Comparison of ENCODE assay signal across 25 cellular contexts in genomic region chr2:106020032-106020431, GRCh38.
A peak's percentile ranks its signal among the peaks of the same experiment; 100 is the strongest.
DNase-seq lines count a peak whose midpoint lies in the region; ATAC-seq, FAIRE-seq and TF ChIP-seq lines count a peak whose summit lies in the region.
"Had no signal": no experiment of that assay in that cellular context is flagged by ENCODE, and none has a peak within 500 bp of the region (broad histone marks: within the 10 kb centered on the region; RNA-seq: fewer than 3 reads in every experiment).

No MANE protein-coding gene starts in this region.

- TF ChIP-seq POLR2A in GM12892 (IDR thresholded peaks at IDR 0.05; ENCODE audit: low read depth, low read length) = no peak

- TF ChIP-seq CTCF in right atrium auricular region (IDR thresholded peaks at IDR 0.05) = no peak
- TF ChIP-seq CTCF in nephron (IDR thresholded peaks at IDR 0.05; ENCODE audit: unreplicated experiment in 3 of 3) = no peak

- H3K4me1 ChIP-seq in right atrium auricular region = peaks cover 0 to 19% of the 10 kb centered on the region in 2 donors
- H3K4me1 ChIP-seq in HAP-1 = no peaks in the 10 kb centered on the region
- H3K4me1 ChIP-seq: A549, SJSA1 had no signal

- in situ Hi-C loops in HAP-1 (cut with MboI; ENCODE audit: low sequenced_read_pairs) = no loop called here

- no peaks in the 10 kb centered on the region for H3K27me3 Mint-ChIP-seq in nephron (ENCODE audit: low read depth)
- H3K27me3 Mint-ChIP-seq: activated CD8-positive, alpha-beta T cell treated with anti-CD3 and anti-CD28 coated beads for 36 hours; activated naive CD4-positive, alpha-beta T cell treated with anti-CD3 and anti-CD28 coated beads, Interleukin-2, amount 50 U/mL, for 24 hours; T-helper 17 cell had no signal

- H3K4me3 Mint-ChIP-seq in nephron = peak overlapping the region in 2 of 3 experiments; percentile 67
- H3K4me3 Mint-ChIP-seq: activated CD8-positive, alpha-beta T cell treated with anti-CD3 and anti-CD28 coated beads for 36 hours; activated naive CD4-positive, alpha-beta T cell treated with anti-CD3 and anti-CD28 coated beads, Interleukin-2, amount 50 U/mL, for 24 hours; HFFc6; T-helper 17 cell; WTC11 had no signal

- H3K4me3 ChIP-seq in right atrium auricular region (no peak overlapping the region), HAP-1 (no peak overlapping the region)
- H3K4me3 ChIP-seq: A549, breast epithelium, esophagus squamous epithelium, SJSA1 had no signal

- H3K36me3 Mint-ChIP-seq in nephron (ENCODE audit: low read depth) = no peaks in the 10 kb centered on the region
- H3K36me3 Mint-ChIP-seq: activated naive CD4-positive, alpha-beta T cell treated with anti-CD3 and anti-CD28 coated beads, Interleukin-2, amount 50 U/mL, for 24 hours; WTC11 had no signal

- H3K9me3 ChIP-seq in right atrium auricular region (no peaks in the 10 kb centered on the region), HAP-1 (no peaks in the 10 kb centered on the region)
- H3K9me3 ChIP-seq: A549, breast epithelium, esophagus squamous epithelium, SJSA1 had no signal

- no peak for FAIRE-seq in GM12892 (lab: Jason Lieb, UNC)
- FAIRE-seq: A549, GM12891 had no signal

- peak overlapping the region in 2 of 3 experiments; percentile 91 for H3K27ac Mint-ChIP-seq in nephron
- H3K27ac Mint-ChIP-seq: activated CD8-positive, alpha-beta T cell treated with anti-CD3 and anti-CD28 coated beads for 36 hours; activated naive CD4-positive, alpha-beta T cell treated with anti-CD3 and anti-CD28 coated beads, Interleukin-2, amount 50 U/mL, for 24 hours; HFFc6; WTC11 had no signal

- no peak for DNase-seq in Right ventricle myocardium inferior (ENCODE audit: missing footprints)
- no peak for DNase-seq in right atrium auricular region (ENCODE audit: low spot score)
- DNase-seq in fibroblast of peridontal ligament (ENCODE audit: extremely low read depth) = peak; percentile 51
- no peak for DNase-seq in GM12892 (ENCODE audit: insufficient read length)
- DNase-seq in NCI-H1105 treated with DMSO at 0.1 percent for 48 hours (lab: John Stamatoyannopoulos, UW) = no peak
- DNase-seq in HPDE6-E6E7 (ENCODE audit: extremely low spot score) = no peak
- DNase-seq in HAP-1 (ENCODE audit: low spot score in 2 of 2) = no peak
- DNase-seq: activated CD8-positive, alpha-beta T cell treated with anti-CD3 and anti-CD28 coated beads for 36 hours; activated T-cell treated with anti-CD3 and anti-CD28 coated beads, Interleukin-2, amount 50 U/mL, for 48 hours; effector CD4-positive, alpha-beta T cell; esophagus squamous epithelium; HFFc6; KG1; NCI-H1048; occipital lobe; OCI-M1; stimulated activated CD4-positive, alpha-beta T cell treated with anti-CD3 and anti-CD28 coated beads, Interleukin-4, amount 100 ng/mL, for 24 hours; T-helper 17 cell had no signal

- H3K27ac ChIP-seq in right atrium auricular region = no peak overlapping the region
- H3K27ac ChIP-seq: A549, SJSA1 had no signal

- H3K27me3 ChIP-seq in right atrium auricular region = no peaks in the 10 kb centered on the region
- H3K27me3 ChIP-seq in HAP-1 (ENCODE audit: low read depth) = no peaks in the 10 kb centered on the region
- H3K27me3 ChIP-seq: breast epithelium, esophagus squamous epithelium, SJSA1 had no signal

- peak; percentile 53 for ATAC-seq in Right ventricle myocardium inferior
- ATAC-seq: A549; activated CD8-positive, alpha-beta T cell treated with anti-CD3 and anti-CD28 coated beads for 36 hours; T-helper 17 cell; WTC11 had no signal

- no peaks in the 10 kb centered on the region for H3K9me3 Mint-ChIP-seq in nephron
- H3K9me3 Mint-ChIP-seq: activated CD8-positive, alpha-beta T cell treated with anti-CD3 and anti-CD28 coated beads for 36 hours; activated naive CD4-positive, alpha-beta T cell treated with anti-CD3 and anti-CD28 coated beads, Interleukin-2, amount 50 U/mL, for 24 hours; HFFc6 had no signal

- intact Hi-C loops in Right ventricle myocardium inferior (cut with DNase I) = loop anchor here (10.0 kb wide), 2 partner anchors 105 to 445 kb away; no protein-coding TSS in a partner anchor

- H3K36me3 ChIP-seq in right atrium auricular region = no peaks in the 10 kb centered on the region
- no peaks in the 10 kb centered on the region for H3K36me3 ChIP-seq in HAP-1 (replicated peaks)
- H3K36me3 ChIP-seq: breast epithelium, esophagus squamous epithelium, SJSA1 had no signal

- H3K4me1 Mint-ChIP-seq in nephron = peaks cover 43% of the 10 kb centered on the region
